Comparison of ENCODE assay signal across 31 cellular contexts in genomic region chr3:31738423-31738822, GRCh38.
"Had no signal": no experiment of that assay in that cellular context is flagged by ENCODE, and none has a peak within 500 bp of the region (broad histone marks: within the 10 kb centered on the region; RNA-seq: fewer than 3 reads in every experiment).

No MANE protein-coding gene starts in this region.

- H3K4me2 ChIP-seq: smooth muscle cell had no signal

- H3K79me2 ChIP-seq: parathyroid adenoma had no signal

- ATAC-seq: esophagus mucosa; foreskin keratinocyte; gastroesophageal sphincter; left lung; lower lobe of right lung; natural killer cell treated with Interleukin-12 subunit alpha and Interleukin-12 subunit beta and Interleukin-15 and Interleukin-18, amount 100 ng/mL, for 72 hours; sciatic nerve; stimulated activated naive CD8-positive, alpha-beta T cell treated with anti-CD3 and anti-CD28 coated beads, Interleukin-15, amount 100 ng/mL, for 72 hours; upper lobe of right lung had no signal

- H3K27me3 Mint-ChIP-seq: naive B cell, progenitor cell of endocrine pancreas had no signal

- H3K4me3 Mint-ChIP-seq: endodermal cell; immature natural killer cell; naive B cell; natural killer cell treated with Interleukin-12 subunit alpha and Interleukin-12 subunit beta and Interleukin-15 and Interleukin-18, amount 100 ng/mL, for 72 hours; neural crest cell; stimulated activated naive CD8-positive, alpha-beta T cell treated with anti-CD3 and anti-CD28 coated beads, Interleukin-15, amount 100 ng/mL, for 72 hours had no signal

- H3K4me3 ChIP-seq: dorsolateral prefrontal cortex, gastroesophageal sphincter, left lung, lower lobe of right lung, smooth muscle cell, suprapubic skin, transverse colon, upper lobe of right lung, uterus had no signal

- FAIRE-seq: colon had no signal

- H3K9me3 ChIP-seq: gastroesophageal sphincter, left lung, lower lobe of right lung, neutrophil, suprapubic skin, transverse colon, upper lobe of right lung, uterus had no signal

- H3K9ac ChIP-seq: parathyroid adenoma had no signal

- H3K27ac Mint-ChIP-seq: endodermal cell; immature natural killer cell; natural killer cell treated with Interleukin-12 subunit alpha and Interleukin-12 subunit beta and Interleukin-15 and Interleukin-18, amount 100 ng/mL, for 72 hours; progenitor cell of endocrine pancreas had no signal

- H3K9me3 Mint-ChIP-seq: naive B cell; natural killer cell treated with Interleukin-12 subunit alpha and Interleukin-12 subunit beta and Interleukin-15 and Interleukin-18, amount 100 ng/mL, for 72 hours; neural crest cell; stimulated activated naive CD8-positive, alpha-beta T cell treated with anti-CD3 and anti-CD28 coated beads, Interleukin-15, amount 100 ng/mL, for 72 hours had no signal

- DNase-seq: dorsolateral prefrontal cortex; effector CD4-positive, alpha-beta T cell; endodermal cell; foreskin keratinocyte; hypothalamus; immature natural killer cell; islet precursor cell; left lung; lower lobe of right lung; naive B cell; stimulated activated CD4-positive, alpha-beta T cell treated with anti-CD3 and anti-CD28 coated beads, Interleukin-12 subunit alpha, Interleukin-12 subunit beta, amount 100 ng/mL, for 4 hours; stimulated activated CD4-positive, alpha-beta T cell treated with anti-CD3 and anti-CD28 coated beads, Interleukin-1b, Interleukin-23, amount 100 ng/mL, for 48 hours; stimulated activated CD4-positive, alpha-beta T cell treated with anti-CD3 and anti-CD28 coated beads, Interleukin-4, amount 100 ng/mL, for 1 hour; stimulated activated CD8-positive, alpha-beta memory T cell treated with anti-CD3 and anti-CD28 coated beads, Interleukin-4, amount 100 ng/mL, for 48 hours; stimulated activated naive CD4-positive, alpha-beta T cell; stimulated activated naive CD8-positive, alpha-beta T cell treated with anti-CD3 and anti-CD28 coated beads, Interleukin-15, amount 100 ng/mL, for 72 hours; transverse colon; upper lobe of right lung; uterus had no signal

- H3K4me1 Mint-ChIP-seq: endodermal cell; immature natural killer cell; stimulated activated naive CD8-positive, alpha-beta T cell treated with anti-CD3 and anti-CD28 coated beads, Interleukin-15, amount 100 ng/mL, for 72 hours had no signal

- H3K27ac ChIP-seq: dorsolateral prefrontal cortex, epithelial cell of prostate, foreskin keratinocyte, gastroesophageal sphincter, left lung, lower lobe of right lung, neutrophil, parathyroid adenoma, suprapubic skin, transverse colon, upper lobe of right lung, uterus had no signal

- H3K36me3 ChIP-seq: gastroesophageal sphincter, left lung, lower lobe of right lung, neutrophil, suprapubic skin, transverse colon, upper lobe of right lung, uterus had no signal

- H3K27me3 ChIP-seq: dorsolateral prefrontal cortex, foreskin keratinocyte, gastroesophageal sphincter, left lung, neutrophil, suprapubic skin, transverse colon, upper lobe of right lung, uterus had no signal

- H2AFZ ChIP-seq: parathyroid adenoma had no signal

- H3K36me3 Mint-ChIP-seq: immature natural killer cell; natural killer cell treated with Interleukin-12 subunit alpha and Interleukin-12 subunit beta and Interleukin-15 and Interleukin-18, amount 100 ng/mL, for 72 hours had no signal

- H3K4me1 ChIP-seq: foreskin keratinocyte, parathyroid adenoma, suprapubic skin, uterus had no signal
